ENCODE assay signal across 24 cellular contexts in genomic region chr2:195636890-195637289, GRCh38. TPM values are rescaled to one million over a fixed set of nuclear protein-coding genes. Genes with fewer than 3 reads are reported as not detected.
A peak's percentile ranks its signal among the peaks of the same experiment; 100 is the strongest.
DNase-seq lines count a peak whose midpoint lies in the region; ATAC-seq, FAIRE-seq and TF ChIP-seq lines count a peak whose summit lies in the region.
"Had no signal": no experiment of that assay in that cellular context is flagged by ENCODE, and none has a peak within 500 bp of the region (broad histone marks: within the 10 kb centered on the region; RNA-seq: fewer than 3 reads in every experiment).

No MANE protein-coding gene starts in this region.

- no peak for ATAC-seq in GM23338
- ATAC-seq: activated naive CD8-positive, alpha-beta T cell treated with anti-CD3 and anti-CD28 coated beads, Interleukin-2, amount 50 U/mL, for 24 hours; CD8-positive, alpha-beta T cell; gastrocnemius medialis; T-cell had no signal

- H2BK15ac ChIP-seq in mesendoderm (replicated peaks; ENCODE audit: low read depth) = peak overlapping the region; percentile 88

- peak overlapping the region; percentile 70; the same call in 1 of the 2 replicates for H3K27ac Mint-ChIP-seq in GM23338
- no peak overlapping the region for H3K27ac Mint-ChIP-seq in activated T-helper 2 cell treated with anti-CD3 and anti-CD28 coated beads, Interferon-gamma antibody, Interleukin-2, Interleukin-4, amounts not matched to agents 10 μg/mL and 5 μg/mL and 100 μg/mL, durations not matched to agents 14 hours and 24 hours and 36 hours
- H3K27ac Mint-ChIP-seq: activated CD4-positive, alpha-beta T cell treated with anti-CD3 and anti-CD28 coated beads, Interleukin-2, amount 10 ng/mL, durations not matched to agents 7 days and 5 days; activated naive CD8-positive, alpha-beta T cell treated with anti-CD3 and anti-CD28 coated beads, Interleukin-2, amount 50 U/mL, for 24 hours; CD8-positive, alpha-beta T cell; T-cell had no signal

- no peak overlapping the region for H3K4me3 Mint-ChIP-seq in GM23338
- H3K4me3 Mint-ChIP-seq in activated T-helper 2 cell treated with anti-CD3 and anti-CD28 coated beads, Interferon-gamma antibody, Interleukin-2, Interleukin-4, amounts not matched to agents 10 μg/mL and 5 μg/mL and 100 μg/mL, durations not matched to agents 14 hours and 24 hours and 36 hours (ENCODE audit: low read depth) = no peak overlapping the region
- H3K4me3 Mint-ChIP-seq: activated CD4-positive, alpha-beta T cell treated with anti-CD3 and anti-CD28 coated beads, Interleukin-2, amount 10 ng/mL, durations not matched to agents 7 days and 5 days; activated naive CD8-positive, alpha-beta T cell treated with anti-CD3 and anti-CD28 coated beads, Interleukin-2, amount 50 U/mL, for 24 hours; CD8-positive, alpha-beta T cell; T-cell had no signal

- H3K36me3 ChIP-seq in GM23338 (ENCODE audit: insufficient read depth) (peaks cover 4% of the 10 kb centered on the region; the same call in 1 of the 2 replicates), bronchial epithelial cell (ENCODE audit: control insufficient read depth, insufficient read depth, low read length) (no peaks in the 10 kb centered on the region), mesendoderm (ENCODE audit: control insufficient read depth, insufficient read depth, low read length) (no peaks in the 10 kb centered on the region)
- H3K36me3 ChIP-seq: cardiac muscle cell, gastrocnemius medialis, left ventricle myocardium inferior, neutrophil had no signal

- H3K9me3 Mint-ChIP-seq in GM23338 = no peaks in the 10 kb centered on the region; the same call in 2 of the 3 replicates
- H3K9me3 Mint-ChIP-seq in activated T-helper 2 cell treated with anti-CD3 and anti-CD28 coated beads, Interferon-gamma antibody, Interleukin-2, Interleukin-4, amounts not matched to agents 10 μg/mL and 5 μg/mL and 100 μg/mL, durations not matched to agents 14 hours and 24 hours and 36 hours = peaks cover 5% of the 10 kb centered on the region
- H3K9me3 Mint-ChIP-seq: CD8-positive, alpha-beta T cell; T-cell had no signal

- intact Hi-C loops in activated T-helper 2 cell treated with anti-CD3 and anti-CD28 coated beads, Interferon-gamma antibody, Interleukin-2, Interleukin-4, amounts not matched to agents 10 μg/mL and 5 μg/mL and 100 μg/mL, durations not matched to agents 14 hours and 24 hours and 36 hours (cut with micrococcal nuclease) = no loop called here

- H2BK120ac ChIP-seq in mesendoderm (ENCODE audit: low read depth, low read length) = peak overlapping the region; percentile 35

- H2BK5ac ChIP-seq in mesendoderm (ENCODE audit: low read length) = no peak overlapping the region

- H3K4me3 ChIP-seq in GM23338 = no peak overlapping the region
- H3K4me3 ChIP-seq in bronchial epithelial cell (ENCODE audit: low read depth, low read length) = no peak overlapping the region
- H3K4me3 ChIP-seq in mesendoderm (ENCODE audit: low read length) = no peak overlapping the region
- H3K4me3 ChIP-seq: cardiac muscle cell, dorsolateral prefrontal cortex, gastrocnemius medialis, left ventricle myocardium inferior, testis had no signal

- H3K4me2 ChIP-seq in GM23338 = no peak overlapping the region
- H3K4me2 ChIP-seq in mesendoderm (ENCODE audit: low read length) = no peak overlapping the region

- peaks cover 26% of the 10 kb centered on the region for H3K36me3 Mint-ChIP-seq in GM23338 (ENCODE audit: low read depth)
- H3K36me3 Mint-ChIP-seq in activated T-helper 2 cell treated with anti-CD3 and anti-CD28 coated beads, Interferon-gamma antibody, Interleukin-2, Interleukin-4, amounts not matched to agents 10 μg/mL and 5 μg/mL and 100 μg/mL, durations not matched to agents 14 hours and 24 hours and 36 hours (ENCODE audit: low read depth) = no peaks in the 10 kb centered on the region
- H3K36me3 Mint-ChIP-seq: CD8-positive, alpha-beta T cell had no signal

- H3K4me1 ChIP-seq in GM23338 (ENCODE audit: insufficient read depth) (peaks cover 2% of the 10 kb centered on the region), mesendoderm (ENCODE audit: control insufficient read depth, low read depth, low read length) (peaks cover 5% of the 10 kb centered on the region)
- H3K4me1 ChIP-seq: gastrocnemius medialis, left ventricle myocardium inferior, testis had no signal

- peak overlapping the region; percentile 80 for H3K18ac ChIP-seq in mesendoderm (ENCODE audit: low read length)

- no peak overlapping the region for H4K5ac ChIP-seq in mesendoderm (ENCODE audit: low read length)

- H3K79me1 ChIP-seq in mesendoderm (ENCODE audit: low read length) = no peaks in the 10 kb centered on the region

- peaks cover 9% of the 10 kb centered on the region for H3K4me1 Mint-ChIP-seq in GM23338
- H3K4me1 Mint-ChIP-seq in activated T-helper 2 cell treated with anti-CD3 and anti-CD28 coated beads, Interferon-gamma antibody, Interleukin-2, Interleukin-4, amounts not matched to agents 10 μg/mL and 5 μg/mL and 100 μg/mL, durations not matched to agents 14 hours and 24 hours and 36 hours (ENCODE audit: low read depth) = peaks cover 3% of the 10 kb centered on the region

- H3K9ac ChIP-seq in mesendoderm (ENCODE audit: low read length) = no peak overlapping the region

- H4K20me1 ChIP-seq in GM23338 (replicated peaks; ENCODE audit: insufficient read depth) = no peaks in the 10 kb centered on the region

- H3F3A ChIP-seq in GM23338 (replicated peaks; ENCODE audit: low read depth) = no peaks in the 10 kb centered on the region

- H3K27ac ChIP-seq in GM23338 (ENCODE audit: low read depth) = no peak overlapping the region
- peak overlapping the region; percentile 40 for H3K27ac ChIP-seq in mesendoderm (ENCODE audit: low read depth, low read length)
- H3K27ac ChIP-seq: cardiac muscle cell, dorsolateral prefrontal cortex, gastrocnemius medialis, left ventricle myocardium inferior, neutrophil, testis had no signal

- no peak overlapping the region for H2AK5ac ChIP-seq in mesendoderm (ENCODE audit: low read length)

- no peak overlapping the region for H2AFZ ChIP-seq in GM23338

- H3K4ac ChIP-seq in mesendoderm (ENCODE audit: low read depth, low read length) = no peak overlapping the region

- peaks cover 2% of the 10 kb centered on the region for H3K27me3 Mint-ChIP-seq in GM23338 (ENCODE audit: insufficient read depth, low read depth, poor library complexity)
- no peaks in the 10 kb centered on the region for H3K27me3 Mint-ChIP-seq in activated T-helper 2 cell treated with anti-CD3 and anti-CD28 coated beads, Interferon-gamma antibody, Interleukin-2, Interleukin-4, amounts not matched to agents 10 μg/mL and 5 μg/mL and 100 μg/mL, durations not matched to agents 14 hours and 24 hours and 36 hours (ENCODE audit: low read depth)
- H3K27me3 Mint-ChIP-seq: activated CD4-positive, alpha-beta T cell treated with anti-CD3 and anti-CD28 coated beads, Interleukin-2, amount 10 ng/mL, durations not matched to agents 7 days and 5 days; activated naive CD8-positive, alpha-beta T cell treated with anti-CD3 and anti-CD28 coated beads, Interleukin-2, amount 50 U/mL, for 24 hours; T-cell had no signal

- H3K9me2 ChIP-seq in GM23338 (ENCODE audit: insufficient read depth) = no peaks in the 10 kb centered on the region

- peak overlapping the region; percentile 14 for H4K8ac ChIP-seq in mesendoderm (ENCODE audit: low read depth, low read length)

- DNase-seq in GM23338 (ENCODE audit: low spot score) = no peak
- DNase-seq in M059J (ENCODE audit: low read depth) = peak; percentile 63
- peak; percentile 56 for DNase-seq in bronchial epithelial cell (ENCODE audit: low read depth)
- peak; percentile 83 for DNase-seq in mesendoderm
- DNase-seq in midbrain (lab: John Stamatoyannopoulos, UW) = no peak
- DNase-seq in activated T-helper 2 cell treated with anti-CD3 and anti-CD28 coated beads, Interferon-gamma antibody, Interleukin-2, Interleukin-4, amounts not matched to agents 10 μg/mL and 5 μg/mL and 100 μg/mL, durations not matched to agents 14 hours and 24 hours and 36 hours (ENCODE audit: low spot score) = no peak
- DNase-seq in GF-D8 (lab: John Stamatoyannopoulos, UW) = no peak
- DNase-seq: activated CD4-positive, alpha-beta T cell treated with anti-CD3 and anti-CD28 coated beads, Interleukin-2, amount 10 ng/mL, durations not matched to agents 7 days and 5 days; activated naive CD8-positive, alpha-beta T cell treated with anti-CD3 and anti-CD28 coated beads, Interleukin-2, amount 50 U/mL, for 24 hours; CD8-positive, alpha-beta T cell; DND-41; dorsolateral prefrontal cortex; erythroblast; gastrocnemius medialis; left ventricle myocardium inferior; NCI-H1048; NCI-H2029 treated with DMSO at 0.1 percent for 48 hours; NCI-H446 treated with DMSO at 0.1 percent for 48 hours; SHP77; stimulated activated CD4-positive, alpha-beta T cell treated with anti-CD3 and anti-CD28 coated beads, Interleukin-15, amount 100 ng/mL, for 24 hours; T-cell; testis had no signal

- peak overlapping the region; percentile 73 for H3K56ac ChIP-seq in mesendoderm (ENCODE audit: low read length)

- H3K27me3 ChIP-seq in GM23338 (ENCODE audit: insufficient read depth) = no peaks in the 10 kb centered on the region
- H3K27me3 ChIP-seq in bronchial epithelial cell (ENCODE audit: control insufficient read depth, insufficient read depth, low read length) = no peaks in the 10 kb centered on the region
- H3K27me3 ChIP-seq in mesendoderm (ENCODE audit: insufficient read depth, low read length, poor library complexity) = no peaks in the 10 kb centered on the region
- H3K27me3 ChIP-seq: cardiac muscle cell, dorsolateral prefrontal cortex, gastrocnemius medialis, neutrophil, testis had no signal

- no peak for FAIRE-seq in bronchial epithelial cell (lab: Jason Lieb, UNC)

- H3K79me2 ChIP-seq in GM23338 (replicated peaks; ENCODE audit: insufficient read depth) (peaks cover 40% of the 10 kb centered on the region), mesendoderm (ENCODE audit: control insufficient read depth, insufficient read depth, low read length) (no peaks in the 10 kb centered on the region)

- TF ChIP-seq CTCF in GM23338 (conservative IDR thresholded peaks at IDR 0.05; ENCODE audit: low read depth in 2 of 2) (no peak), bronchial epithelial cell (IDR thresholded peaks at IDR 0.05; ENCODE audit: insufficient read depth, low read length, severe bottlenecking) (no peak)

- H3K23ac ChIP-seq in mesendoderm (ENCODE audit: low read length) = no peak overlapping the region

TF ChIP-seq in GM23338, 12 proteins besides CTCF, POLR2A, EP300 and RAD21 (continues in another document):
- no peak for TF ChIP-seq POLR2AphosphoS5 (IDR thresholded peaks at IDR 0.05; ENCODE audit: low read depth)

RNA-seq across cellular contexts. Expression of gene SLC39A10, which starts 20.1 kb away (rescaled TPM):
- 261 and 263 TPM in 2 replicates for total RNA-seq in GM23338 (2014; rRNA removed; shearing (Covaris generic))
- polyA plus RNA-seq in GM23338 (2016; fragmentation: Nextera tagmentation; extraction: Ambion mirVana) = 344 and 356 TPM in 2 replicates
- 18.3 and 25.3 TPM in 2 replicates for total RNA-seq in M059J (2014; rRNA removed; shearing (Covaris generic))
- 5.0 and 13.4 TPM in 2 replicates for total RNA-seq in bronchial epithelial cell
- polyA plus RNA-seq in mesendoderm (2013, experiment 1 of 2) = 39.6 TPM
- polyA plus RNA-seq in mesendoderm (2013, experiment 2 of 2) = 38.8 TPM
- 27.2 and 27.6 TPM in 2 replicates for total RNA-seq in activated T-helper 2 cell treated with anti-CD3 and anti-CD28 coated beads, Interferon-gamma antibody, Interleukin-2, Interleukin-4, amounts not matched to agents 10 μg/mL and 5 μg/mL and 100 μg/mL, durations not matched to agents 14 hours and 24 hours and 36 hours

Comparison
In these comparisons a context has a peak if more than half of its experiments do, and no peak if none do; other contexts are left out.
1. DNase-seq: peak in M059J (single experiment), bronchial epithelial cell (single experiment) and mesendoderm (single experiment); none in GM23338 (single experiment), midbrain (single experiment), activated T-helper 2 cell treated with anti-CD3 and anti-CD28 coated beads, Interferon-gamma antibody, Interleukin-2, Interleukin-4, amounts not matched to agents 10 μg/mL and 5 μg/mL and 100 μg/mL, durations not matched to agents 14 hours and 24 hours and 36 hours (single experiment) and GF-D8 (single experiment).